ENCODE assay signal across 1 cellular context in genomic region chrX:65695849-65696248, GRCh38.
A peak's percentile ranks its signal among the peaks of the same experiment; 100 is the strongest.
TF ChIP-seq lines count a peak whose summit lies in the region.

No MANE protein-coding gene starts in this region.

TF ChIP-seq in K562, 482 proteins besides CTCF, POLR2A, EP300 and RAD21 (continues in another document):
- TF ChIP-seq TCF3 (CRISPR knock-in tag; IDR thresholded peaks at IDR 0.05) (peak; percentile 58), ZKSCAN1 (IDR thresholded peaks at IDR 0.05; ENCODE audit: low read depth, low read length) (no peak), ZNF699 (CRISPR knock-in tag; IDR thresholded peaks at IDR 0.05; ENCODE audit: insufficient replicate concordance) (no peak), CBFA2T2 (conservative IDR thresholded peaks at IDR 0.05) (0 out of 2 replicates have a peak, but pooled peaks have one; percentile 30), ARHGAP35 (IDR thresholded peaks at IDR 0.05; ENCODE audit: partially characterized antibody) (no peak), ETV6 (IDR thresholded peaks at IDR 0.05; ENCODE audit: borderline replicate concordance in 1 of 2, low read depth in 2 of 2, low read length in 1 of 2) (no peak), ETV6 (CRISPR knock-in tag; IDR thresholded peaks at IDR 0.05; ENCODE audit: borderline replicate concordance) (no peak), RCOR1 (IDR thresholded peaks at IDR 0.05; ENCODE audit: borderline replicate concordance in 1 of 2, low read depth in 2 of 2, low read length in 2 of 2) (no peak), JUN (IDR thresholded peaks at IDR 0.05; ENCODE audit: borderline replicate concordance, low read depth, low read length) (no peak), JUN (CRISPR knock-in tag; IDR thresholded peaks at IDR 0.05; ENCODE audit: borderline replicate concordance) (no peak), AFF1 (IDR thresholded peaks at IDR 0.05; ENCODE audit: low read depth in 1 of 2, partially characterized antibody in 2 of 2) (no peak), NFE2 (IDR thresholded peaks at IDR 0.05; ENCODE audit: low read depth) (no peak), ZSCAN32 (CRISPR knock-in tag; IDR thresholded peaks at IDR 0.05) (no peak), ATF2 (CRISPR knock-in tag; IDR thresholded peaks at IDR 0.05) (no peak), ZBTB5 (IDR thresholded peaks at IDR 0.05) (no peak), ZBTB43 (CRISPR knock-in tag; IDR thresholded peaks at IDR 0.05) (no peak), MEF2D (tag; conservative IDR thresholded peaks at IDR 0.05; ENCODE audit: low read depth) (no peak), ZNF395 (CRISPR knock-in tag; IDR thresholded peaks at IDR 0.05) (no peak), RBM14 (IDR thresholded peaks at IDR 0.05; ENCODE audit: borderline replicate concordance, insufficient read depth, low read depth, low read length) (no peak), OTX1 (CRISPR knock-in tag; IDR thresholded peaks at IDR 0.05) (no peak), PHF21A (IDR thresholded peaks at IDR 0.05; ENCODE audit: borderline replicate concordance, low read depth) (no peak), MTF1 (CRISPR knock-in tag; IDR thresholded peaks at IDR 0.05; ENCODE audit: borderline replicate concordance) (no peak), ZNF639 (CRISPR knock-in tag; conservative IDR thresholded peaks at IDR 0.05 in 1 of 2, IDR thresholded peaks at IDR 0.05 in 1 of 2) (no peak), TBL1XR1 (IDR thresholded peaks at IDR 0.05; ENCODE audit: low read length in 2 of 2) (no peak), WHSC1 (IDR thresholded peaks at IDR 0.05; ENCODE audit: low read length) (no peak), KDM2B (CRISPR knock-in tag; IDR thresholded peaks at IDR 0.05) (no peak), DPF2 (IDR thresholded peaks at IDR 0.05) (0 out of 2 replicates have a peak, but pooled peaks have one; percentile 39), POLR2H (tag; IDR thresholded peaks at IDR 0.05; ENCODE audit: low read depth) (no peak), MED1 (CRISPR knock-in tag; IDR thresholded peaks at IDR 0.05; ENCODE audit: borderline replicate concordance) (no peak), ZNF766 (CRISPR knock-in tag; conservative IDR thresholded peaks at IDR 0.05) (no peak), HMGXB4 (CRISPR knock-in tag; IDR thresholded peaks at IDR 0.05) (no peak), TEAD4 (IDR thresholded peaks at IDR 0.05; ENCODE audit: low read length) (0 out of 2 replicates have a peak, but pooled peaks have one; percentile 8), TEAD4 (CRISPR knock-in tag; IDR thresholded peaks at IDR 0.05; ENCODE audit: borderline replicate concordance) (no peak), NFIC (IDR thresholded peaks at IDR 0.05) (no peak), DNMT1 (IDR thresholded peaks at IDR 0.05) (no peak), ARID2 (IDR thresholded peaks at IDR 0.05) (no peak), NBN (IDR thresholded peaks at IDR 0.05; ENCODE audit: low read depth) (no peak), ZNF589 (CRISPR knock-in tag; IDR thresholded peaks at IDR 0.05; ENCODE audit: low read depth) (no peak), SAP30 (IDR thresholded peaks at IDR 0.05; ENCODE audit: borderline replicate concordance, insufficient read depth, low read depth, low read length, poor library complexity, severe bottlenecking) (no peak), ZNF717 (CRISPR knock-in tag; IDR thresholded peaks at IDR 0.05) (no peak), HNRNPK (IDR thresholded peaks at IDR 0.05; ENCODE audit: low read depth, low read length, poor library complexity, severe bottlenecking) (no peak), ZNF75A (CRISPR knock-in tag; IDR thresholded peaks at IDR 0.05) (no peak), MCM3 (IDR thresholded peaks at IDR 0.05) (no peak), HDAC6 (IDR thresholded peaks at IDR 0.05; ENCODE audit: low read depth, low read length) (no peak), HBP1 (CRISPR knock-in tag; IDR thresholded peaks at IDR 0.05) (no peak), HOMEZ (CRISPR knock-in tag; IDR thresholded peaks at IDR 0.05) (no peak), CAMTA2 (CRISPR knock-in tag; conservative IDR thresholded peaks at IDR 0.05) (no peak), ZNF311 (CRISPR knock-in tag; IDR thresholded peaks at IDR 0.05) (no peak), TGIF2 (CRISPR knock-in tag; IDR thresholded peaks at IDR 0.05) (no peak), THRA (IDR thresholded peaks at IDR 0.05) (no peak), MTA2 (IDR thresholded peaks at IDR 0.05; ENCODE audit: low read depth) (no peak), GABPB2 (CRISPR knock-in tag; conservative IDR thresholded peaks at IDR 0.05) (no peak), ZNF707 (CRISPR knock-in tag; conservative IDR thresholded peaks at IDR 0.05) (no peak), RFX5 (IDR thresholded peaks at IDR 0.05; ENCODE audit: low read depth, low read length) (no peak), ZNF174 (CRISPR knock-in tag; IDR thresholded peaks at IDR 0.05) (no peak)
